12 cellular contexts compared by ENCODE assay signal in genomic region chr1:186244825-186245224, GRCh38. TPM values are rescaled to one million over a fixed set of nuclear protein-coding genes. Genes with fewer than 3 reads are reported as not detected.
DNase-seq lines count a peak whose midpoint lies in the region; TF ChIP-seq lines count a peak whose summit lies in the region.
"Had no signal": no experiment of that assay in that cellular context is flagged by ENCODE, and none has a peak within 500 bp of the region (broad histone marks: within the 10 kb centered on the region; RNA-seq: fewer than 3 reads in every experiment).

No MANE protein-coding gene starts in this region.

- H3K9me3 ChIP-seq in WERI-Rb-1 (ENCODE audit: severe bottlenecking), result no peaks in the 10 kb centered on the region
- H3K9me3 ChIP-seq: tibial artery had no signal

- peak; percentile 48; the same call in 1 of the 2 replicates for TF ChIP-seq CTCF in WERI-Rb-1 (IDR thresholded peaks at IDR 0.05; ENCODE audit: low read depth, low read length)

- no peaks in the 10 kb centered on the region for H3K36me3 ChIP-seq in WERI-Rb-1
- H3K36me3 ChIP-seq: tibial artery had no signal

- in situ Hi-C loops in KBM-7 (cut with MboI; ENCODE audit: low pct_unique_long_range_greater_than_20kb, low sequenced_read_pairs), result no loop called here

- H3K4me3 ChIP-seq in WERI-Rb-1 (ENCODE audit: low read depth, low read length), result no peak overlapping the region
- H3K4me3 ChIP-seq: tibial artery had no signal

- H3K27ac ChIP-seq in WERI-Rb-1, result no peak overlapping the region
- H3K27ac ChIP-seq: tibial artery had no signal

- DNase-seq in NCI-H748 (lab: John Stamatoyannopoulos, UW; ENCODE audit: unreplicated experiment) (peak; percentile 30), NCI-H748 treated with DMSO at 0.1 percent for 48 hours (lab: John Stamatoyannopoulos, UW) (no peak), KBM-7 (peak; percentile 3), WERI-Rb-1 (peak; percentile 22), myocyte (ENCODE audit: low read depth) (peak; percentile 9), DMS79 treated with DMSO at 0.1 percent for 48 hours (lab: John Stamatoyannopoulos, UW) (no peak), GOT3 (lab: John Stamatoyannopoulos, UW) (no peak), NCI-H1694 (lab: John Stamatoyannopoulos, UW) (no peak)
- DNase-seq: stimulated activated CD4-positive, alpha-beta T cell treated with anti-CD3 and anti-CD28 coated beads, Interleukin-4, amount 100 ng/mL, for 4 hours; T-helper 1 cell; tibial artery had no signal

- H3K27me3 ChIP-seq in WERI-Rb-1 (ENCODE audit: insufficient read depth, low read depth, severe bottlenecking), result no peaks in the 10 kb centered on the region
- H3K27me3 ChIP-seq: tibial artery had no signal

RNA-seq across cellular contexts. Expression of gene PRG4, which starts 51.3 kb away (rescaled TPM):
- not detected in 2 replicates for total RNA-seq in myocyte
- 0.04 TPM for polyA plus RNA-seq in myocyte (2012)
- total RNA-seq: dermis microvascular lymphatic vessel endothelial cell had no signal

Comparison
In these comparisons a context has a peak if more than half of its experiments do, and no peak if none do; other contexts are left out.
1. DNase-seq: peak in NCI-H748 (single experiment), KBM-7 (single experiment), WERI-Rb-1 (single experiment) and myocyte (single experiment); none in NCI-H748 treated with DMSO at 0.1 percent for 48 hours (single experiment), DMS79 treated with DMSO at 0.1 percent for 48 hours (single experiment), GOT3 (single experiment) and NCI-H1694 (single experiment).